1 cellular context compared by ENCODE assay signal in genomic region chr4:142845293-142846070, GRCh38.
TF ChIP-seq lines count a peak whose summit lies in the region.

No MANE protein-coding gene starts in this region.

TF ChIP-seq in GM12878, 131 proteins besides CTCF, POLR2A, EP300 and RAD21 (continued from another document):
- TF ChIP-seq TCF7 (IDR thresholded peaks at IDR 0.05; ENCODE audit: borderline replicate concordance): no peak
